23 cellular contexts compared by ENCODE assay signal in the genomic region with DNA sequence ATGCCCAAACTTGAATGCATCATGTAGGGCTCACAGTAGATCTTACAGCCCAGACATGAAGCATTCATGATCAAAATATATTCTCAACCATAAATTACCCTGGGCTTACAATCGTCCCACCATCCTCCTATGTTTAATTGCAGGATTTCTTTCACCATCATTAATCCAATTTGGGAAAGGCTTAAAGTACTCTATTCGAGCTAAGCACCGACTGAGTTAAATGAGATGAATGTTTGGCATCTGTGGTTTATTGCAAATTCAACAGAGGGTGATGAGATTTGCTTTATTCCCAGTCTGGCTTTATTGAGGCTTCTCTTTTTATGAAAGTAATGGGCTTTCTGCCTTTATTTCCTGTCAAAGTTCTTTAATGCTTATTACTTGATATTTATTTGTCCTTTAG.
"Had no signal": no experiment of that assay in that cellular context is flagged by ENCODE, and none has a peak within 500 bp of the region (broad histone marks: within the 10 kb centered on the region; RNA-seq: fewer than 3 reads in every experiment).

No MANE protein-coding gene starts in this region.

- H3K4me2 ChIP-seq: neural progenitor cell had no signal

- H3K9me3 ChIP-seq: heart right ventricle, transverse colon, vagina had no signal

- H3K27ac ChIP-seq: cardiac muscle cell, heart right ventricle, neural progenitor cell, transverse colon, vagina, VCaP had no signal

- H3K4me1 Mint-ChIP-seq: activated naive CD8-positive, alpha-beta T cell treated with anti-CD3 and anti-CD28 coated beads for 36 hours; activated T-helper 17 cell treated with anti-CD3 and anti-CD28 coated beads, Interleukin-2, amount 50 U/mL, for 72 hours; naive thymus-derived CD8-positive, alpha-beta T cell; stimulated activated naive B cell treated with anti-CD40 and anti-IgM and Interleukin-4, amounts not matched to agents 10 μg/mL and 1 μg/mL and 100 μg/mL, for 72 hours had no signal

- H3K4me1 ChIP-seq: heart right ventricle, transverse colon had no signal

- ATAC-seq: activated T-helper 17 cell treated with anti-CD3 and anti-CD28 coated beads, Interleukin-2, amount 50 U/mL, for 72 hours; heart right ventricle; left lobe of liver; naive thymus-derived CD8-positive, alpha-beta T cell; sciatic nerve; stimulated activated naive B cell treated with anti-CD40 and anti-IgM and Interleukin-4, amounts not matched to agents 10 μg/mL and 1 μg/mL and 100 μg/mL, for 72 hours had no signal

- H3K9me3 Mint-ChIP-seq: activated naive CD8-positive, alpha-beta T cell treated with anti-CD3 and anti-CD28 coated beads for 36 hours; activated T-helper 17 cell treated with anti-CD3 and anti-CD28 coated beads, Interleukin-2, amount 50 U/mL, for 72 hours; mesothelial cell of epicardium; neural progenitor cell; stimulated activated naive B cell treated with anti-CD40 and anti-IgM and Interleukin-4, amounts not matched to agents 10 μg/mL and 1 μg/mL and 100 μg/mL, for 72 hours; T-helper 2 cell treated with Interferon-gamma antibody and Interleukin-4, amounts not matched to agents 5 μg/mL and 100 μg/mL, for 36 hours had no signal

- H3K36me3 ChIP-seq: cardiac muscle cell, heart right ventricle, neural progenitor cell, transverse colon, vagina had no signal

- DNase-seq: activated CD4-positive, alpha-beta T cell treated with anti-CD3 and anti-CD28 coated beads, Interleukin-2, amount 50 U/mL, for 1 hour; activated CD4-positive, CD25-positive, alpha-beta regulatory T cell treated with anti-CD3 and anti-CD28 coated beads, Interleukin-2, amount 50 U/mL, for 72 hours; activated naive CD8-positive, alpha-beta T cell treated with anti-CD3 and anti-CD28 coated beads for 36 hours; activated T-cell treated with anti-CD3 and anti-CD28 coated beads, Interleukin-2, amount 50 U/mL, for 1 hour; amniotic stem cell; heart right ventricle; naive thymus-derived CD8-positive, alpha-beta T cell; posterior cingulate gyrus; small intestine; stimulated activated CD4-positive, alpha-beta T cell treated with anti-CD3 and anti-CD28 coated beads, Interleukin-2, amount 100 ng/mL, for 48 hours; stimulated activated CD8-positive, alpha-beta memory T cell treated with anti-CD3 and anti-CD28 coated beads, Interleukin-4, amount 100 ng/mL, for 48 hours; stimulated activated naive B cell treated with anti-CD40 and anti-IgM and Interleukin-4, amounts not matched to agents 10 μg/mL and 1 μg/mL and 100 μg/mL, for 72 hours; transverse colon had no signal

- H3K36me3 Mint-ChIP-seq: activated naive CD8-positive, alpha-beta T cell treated with anti-CD3 and anti-CD28 coated beads for 36 hours; mesothelial cell of epicardium; naive thymus-derived CD8-positive, alpha-beta T cell; neural progenitor cell; stimulated activated naive B cell treated with anti-CD40 and anti-IgM and Interleukin-4, amounts not matched to agents 10 μg/mL and 1 μg/mL and 100 μg/mL, for 72 hours had no signal

- H2AFZ ChIP-seq: neural progenitor cell had no signal

- H3K4me3 Mint-ChIP-seq: activated naive CD8-positive, alpha-beta T cell treated with anti-CD3 and anti-CD28 coated beads for 36 hours; activated T-helper 17 cell treated with anti-CD3 and anti-CD28 coated beads, Interleukin-2, amount 50 U/mL, for 72 hours; mesothelial cell of epicardium; naive thymus-derived CD8-positive, alpha-beta T cell; neural progenitor cell; stimulated activated naive B cell treated with anti-CD40 and anti-IgM and Interleukin-4, amounts not matched to agents 10 μg/mL and 1 μg/mL and 100 μg/mL, for 72 hours; T-helper 2 cell treated with Interferon-gamma antibody and Interleukin-4, amounts not matched to agents 5 μg/mL and 100 μg/mL, for 36 hours had no signal

- H3K27me3 ChIP-seq: cardiac muscle cell, neural progenitor cell, transverse colon, vagina had no signal

- H3K27ac Mint-ChIP-seq: activated naive CD8-positive, alpha-beta T cell treated with anti-CD3 and anti-CD28 coated beads for 36 hours; activated T-helper 17 cell treated with anti-CD3 and anti-CD28 coated beads, Interleukin-2, amount 50 U/mL, for 72 hours; naive thymus-derived CD8-positive, alpha-beta T cell; stimulated activated naive B cell treated with anti-CD40 and anti-IgM and Interleukin-4, amounts not matched to agents 10 μg/mL and 1 μg/mL and 100 μg/mL, for 72 hours; T-helper 2 cell treated with Interferon-gamma antibody and Interleukin-4, amounts not matched to agents 5 μg/mL and 100 μg/mL, for 36 hours had no signal

- H3K4me3 ChIP-seq: cardiac muscle cell, heart right ventricle, lung, neural progenitor cell, transverse colon, vagina had no signal

- FAIRE-seq: small intestine had no signal

- H3K9ac ChIP-seq: neural progenitor cell had no signal
